ENCODE assay signal across 1 cellular context in genomic region chr13:110431851-110432294, GRCh38.
TF ChIP-seq lines count a peak whose summit lies in the region.

No MANE protein-coding gene starts in this region.

TF ChIP-seq in IMR-90, 13 proteins besides CTCF, POLR2A, EP300 and RAD21:
- TF ChIP-seq ELK1 (IDR thresholded peaks at IDR 0.05; ENCODE audit: borderline replicate concordance, low read depth, low read length), result no peak
- TF ChIP-seq FOS (IDR thresholded peaks at IDR 0.05; ENCODE audit: low read depth, low read length), result no peak
- no peak for TF ChIP-seq MAZ (IDR thresholded peaks at IDR 0.05; ENCODE audit: borderline replicate concordance, low read depth, low read length)
- TF ChIP-seq SMC3 (IDR thresholded peaks at IDR 0.05; ENCODE audit: low read depth, low read length), result no peak
- no peak for TF ChIP-seq NFE2L2 (IDR thresholded peaks at IDR 0.05; ENCODE audit: low read depth, low read length)
- no peak for TF ChIP-seq CHD1 (IDR thresholded peaks at IDR 0.05; ENCODE audit: low read depth, low read length)
- TF ChIP-seq MXI1 (IDR thresholded peaks at IDR 0.05; ENCODE audit: borderline replicate concordance, low read depth, low read length), result no peak
- no peak for TF ChIP-seq MAFK (IDR thresholded peaks at IDR 0.05; ENCODE audit: low read depth, low read length)
